16 cellular contexts compared by ENCODE assay signal in the genomic region with DNA sequence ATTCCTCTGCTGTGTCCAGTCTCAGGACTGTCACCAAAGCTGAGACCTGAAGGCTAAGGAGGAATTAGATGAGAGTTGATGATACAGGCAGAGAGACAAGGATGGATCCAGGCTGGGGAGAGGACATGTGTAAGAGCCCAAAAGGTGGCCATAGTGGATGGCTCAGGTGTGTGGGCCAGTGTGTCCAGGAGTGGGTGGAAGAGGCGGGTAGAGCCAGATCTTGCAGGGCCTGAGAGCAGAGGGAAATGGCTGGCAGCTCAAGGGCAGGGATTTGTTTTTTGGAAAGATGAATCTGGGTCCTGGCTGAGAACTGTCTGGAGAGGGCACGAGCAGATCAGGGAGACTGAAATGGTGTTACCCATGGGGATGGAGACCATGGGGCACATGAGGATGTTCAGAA. TPM values are rescaled to one million over a fixed set of nuclear protein-coding genes. Genes with fewer than 3 reads are reported as not detected.
DNase-seq lines count a peak whose midpoint lies in the region; ATAC-seq, FAIRE-seq and TF ChIP-seq lines count a peak whose summit lies in the region.
"Had no signal": no experiment of that assay in that cellular context is flagged by ENCODE, and none has a peak within 500 bp of the region (broad histone marks: within the 10 kb centered on the region; RNA-seq: fewer than 3 reads in every experiment).

No MANE protein-coding gene starts in this region.

- H3K27me3 ChIP-seq in GM12878 (replicated peaks in 1 of 2; ENCODE audit: control insufficient read depth in 2 of 2, insufficient read depth in 2 of 2, low read length in 1 of 2) (no peaks in the 10 kb centered on the region), testis (no peaks in the 10 kb centered on the region), GM23248 (replicated peaks; ENCODE audit: insufficient read depth) (no peaks in the 10 kb centered on the region)
- H3K27me3 ChIP-seq: Peyer's patch had no signal

- no peaks in the 10 kb centered on the region for H3K9me2 ChIP-seq in GM23248 (ENCODE audit: insufficient read depth)

- no peaks in the 10 kb centered on the region for H4K20me1 ChIP-seq in GM12878 (ENCODE audit: control insufficient read depth, insufficient read depth)
- H4K20me1 ChIP-seq in GM23248 (ENCODE audit: insufficient read depth): no peaks in the 10 kb centered on the region

- in situ Hi-C loops in GM12878 (cut with MboI): no loop called here
- in situ Hi-C loops in GM23248 (cut with MboI): no loop called here

- H3K27ac ChIP-seq in GM12878 (ENCODE audit: control insufficient read depth, insufficient read depth) (no peak overlapping the region), testis (no peak overlapping the region), GM23248 (no peak overlapping the region)
- H3K27ac ChIP-seq: Peyer's patch had no signal

- SMC1A ChIA-PET in GM12878 (lab: Charles Lee; ENCODE audit: uncharacterized antibody, unreplicated experiment): no interaction called here

- no peaks in the 10 kb centered on the region for H3K9me3 Mint-ChIP-seq in activated naive CD4-positive, alpha-beta T cell treated with anti-CD3 and anti-CD28 coated beads, Interleukin-2, amount 50 U/mL, for 72 hours
- H3K9me3 Mint-ChIP-seq in activated naive CD4-positive, alpha-beta T cell treated with anti-CD3 and anti-CD28 coated beads, Interleukin-2, amount 10 ng/mL, durations not matched to agents 7 days and 5 days: no peaks in the 10 kb centered on the region
- H3K9me3 Mint-ChIP-seq in nephron progenitor cell: no peaks in the 10 kb centered on the region
- H3K9me3 Mint-ChIP-seq: CD4-positive, alpha-beta memory T cell had no signal

- RAD21 ChIA-PET in GM12878 (lab: Charles Lee; ENCODE audit: unreplicated experiment): no interaction called here

- no TSS peak for BruUV-seq in GM12878 (replicated peaks; lab: Mats Ljungman, UMichigan)

- H3K9ac ChIP-seq in GM12878 (ENCODE audit: control insufficient read depth, insufficient read depth, low read length) (no peak overlapping the region), GM23248 (no peak overlapping the region)

- intact Hi-C loops in GM12878 (cut with micrococcal nuclease; ENCODE audit: unreplicated experiment): no loop called here
- intact Hi-C loops in testis (cut with DNase I; ENCODE audit: low total_unique reads): no loop called here

- DNase-seq in activated naive CD4-positive, alpha-beta T cell treated with anti-CD3 and anti-CD28 coated beads, Interleukin-2, amount 50 U/mL, for 72 hours (ENCODE audit: low spot score in 2 of 2): no peak
- DNase-seq in activated naive CD4-positive, alpha-beta T cell treated with anti-CD3 and anti-CD28 coated beads, Interleukin-2, amount 10 ng/mL, durations not matched to agents 7 days and 5 days: no peak
- no peak for DNase-seq in GM12878 (ENCODE audit: low read depth, low spot score)
- DNase-seq in nephron progenitor cell: no peak
- no peak for DNase-seq in testis
- no peak for DNase-seq in GM23248
- no peak for DNase-seq in HTR-8/SVneo (ENCODE audit: insufficient read length, low spot score)
- DNase-seq: CD4-positive, alpha-beta memory T cell; MV-4-11; NCI-H1436; NCI-H2029 treated with DMSO at 0.1 percent for 48 hours; NCI-H510A treated with DMSO at 0.1 percent for 48 hours; Peyer's patch; Right ventricle myocardium superior had no signal

- H2AFZ ChIP-seq in GM12878 (ENCODE audit: control insufficient read depth, low read depth, low read length) (peak overlapping the region; percentile 17), GM23248 (no peak overlapping the region)

- H3K4me1 ChIP-seq in GM12878 (ENCODE audit: control insufficient read depth, insufficient read depth, low read length): peaks cover 10% of the 10 kb centered on the region
- no peaks in the 10 kb centered on the region for H3K4me1 ChIP-seq in testis
- no peaks in the 10 kb centered on the region for H3K4me1 ChIP-seq in GM23248 (ENCODE audit: insufficient read depth)
- H3K4me1 ChIP-seq: Peyer's patch had no signal

- H3F3A ChIP-seq in GM23248 (ENCODE audit: insufficient read depth): peaks cover 6% of the 10 kb centered on the region; the same call in 1 of the 2 replicates

- no peak for ATAC-seq in activated naive CD4-positive, alpha-beta T cell treated with anti-CD3 and anti-CD28 coated beads, Interleukin-2, amount 50 U/mL, for 72 hours
- ATAC-seq in GM12878: no peak

- CTCF ChIA-PET in activated naive CD4-positive, alpha-beta T cell treated with anti-CD3 and anti-CD28 coated beads, Interleukin-2, amount 10 ng/mL, durations not matched to agents 7 days and 5 days (lab: Charles Lee): interaction anchor here (1.0 kb wide), 1 partner anchor 8 kb away, joined by 3 read pairs; no protein-coding TSS in a partner anchor
- CTCF ChIA-PET in GM12878 (lab: Yijun Ruan, JAX): interaction anchor here (1.2 to 1.4 kb wide), 3 partner anchors 62 to 494 kb away, joined by 3 read pairs; a partner anchor contains a TSS

- H3K4me3 ChIP-seq in GM12878: no peak overlapping the region
- H3K4me3 ChIP-seq in testis: no peak overlapping the region
- H3K4me3 ChIP-seq in GM23248: no peak overlapping the region
- H3K4me3 ChIP-seq: Peyer's patch had no signal

- no peak for TF ChIP-seq EP300 in GM12878 (IDR thresholded peaks at IDR 0.05; ENCODE audit: borderline replicate concordance in 1 of 2, control insufficient read depth in 1 of 2, low read depth in 2 of 2, low read length in 2 of 2)

- POLR2A ChIA-PET in GM12878 (lab: Charles Lee): no interaction called here

- no peaks in the 10 kb centered on the region for H3K36me3 Mint-ChIP-seq in activated naive CD4-positive, alpha-beta T cell treated with anti-CD3 and anti-CD28 coated beads, Interleukin-2, amount 50 U/mL, for 72 hours
- peaks cover under 1% of the 10 kb centered on the region for H3K36me3 Mint-ChIP-seq in activated naive CD4-positive, alpha-beta T cell treated with anti-CD3 and anti-CD28 coated beads, Interleukin-2, amount 10 ng/mL, durations not matched to agents 7 days and 5 days
- H3K36me3 Mint-ChIP-seq in nephron progenitor cell (ENCODE audit: low read depth): no peaks in the 10 kb centered on the region
- H3K36me3 Mint-ChIP-seq: CD4-positive, alpha-beta memory T cell had no signal

- FAIRE-seq in GM12878 (lab: Jason Lieb, UNC) (no peak), HTR-8/SVneo (lab: Jason Lieb, UNC) (no peak)
- FAIRE-seq: D721Med had no signal

- 26% methylated on average over 2 of the region's 2 CpGs for WGBS in GM12878 (ENCODE audit: insufficient coverage, insufficient replicate concordance, low lambda C conversion rate, missing lambda C conversion rate)
- 82 to 94% methylated on average over 2 of the region's 2 CpGs for WGBS in testis, 2 donors
- 84 to 88% methylated on average over 2 of the region's 2 CpGs for WGBS in GM23248 (ENCODE audit: low coverage in 1 of 2, low lambda C conversion rate in 2 of 2, missing lambda C conversion rate in 2 of 2), 2 experiments

- H3K79me2 ChIP-seq in GM12878 (ENCODE audit: control insufficient read depth, insufficient read depth, low read length) (no peaks in the 10 kb centered on the region), GM23248 (ENCODE audit: insufficient read depth) (no peaks in the 10 kb centered on the region)

- no peak overlapping the region for H3K4me3 Mint-ChIP-seq in activated naive CD4-positive, alpha-beta T cell treated with anti-CD3 and anti-CD28 coated beads, Interleukin-2, amount 10 ng/mL, durations not matched to agents 7 days and 5 days
- peak overlapping the region; percentile 0 for H3K4me3 Mint-ChIP-seq in nephron progenitor cell
- H3K4me3 Mint-ChIP-seq: B cell; CD4-positive, alpha-beta memory T cell had no signal

- no peak for TF ChIP-seq RAD21 in GM12878 (IDR thresholded peaks at IDR 0.05; ENCODE audit: insufficient read depth, low read depth, low read length)

- no peak for TF ChIP-seq CTCF in GM12878 (IDR thresholded peaks at IDR 0.05 in 2 of 3, conservative IDR thresholded peaks at IDR 0.05 in 1 of 3; ENCODE audit: control insufficient read depth in 2 of 3, extremely low read depth in 1 of 3, insufficient read depth in 1 of 3, low read depth in 3 of 3, low read length in 3 of 3)
- no peak for TF ChIP-seq CTCF in nephron progenitor cell (IDR thresholded peaks at IDR 0.05)
- TF ChIP-seq CTCF in testis (IDR thresholded peaks at IDR 0.05): no peak

- H3K9me3 ChIP-seq in GM12878 (replicated peaks; ENCODE audit: control insufficient read depth, insufficient read depth, low read length): no peaks in the 10 kb centered on the region
- H3K9me3 ChIP-seq in testis: no peaks in the 10 kb centered on the region
- no peaks in the 10 kb centered on the region for H3K9me3 ChIP-seq in GM23248 (ENCODE audit: low read depth)
- H3K9me3 ChIP-seq: Peyer's patch had no signal

- H3K4me1 Mint-ChIP-seq in activated naive CD4-positive, alpha-beta T cell treated with anti-CD3 and anti-CD28 coated beads, Interleukin-2, amount 10 ng/mL, durations not matched to agents 7 days and 5 days: no peaks in the 10 kb centered on the region
- H3K4me1 Mint-ChIP-seq in nephron progenitor cell: peaks cover 50% of the 10 kb centered on the region
- H3K4me1 Mint-ChIP-seq: B cell; CD4-positive, alpha-beta memory T cell had no signal

- peak overlapping the region; percentile 58 to 60 for H3K27ac Mint-ChIP-seq in activated naive CD4-positive, alpha-beta T cell treated with anti-CD3 and anti-CD28 coated beads, Interleukin-2, amount 50 U/mL, for 72 hours
- H3K27ac Mint-ChIP-seq in activated naive CD4-positive, alpha-beta T cell treated with anti-CD3 and anti-CD28 coated beads, Interleukin-2, amount 10 ng/mL, durations not matched to agents 7 days and 5 days: no peak overlapping the region
- no peak overlapping the region for H3K27ac Mint-ChIP-seq in nephron progenitor cell
- H3K27ac Mint-ChIP-seq: B cell had no signal

- TF ChIP-seq POLR2A in GM12878 (IDR thresholded peaks at IDR 0.05; ENCODE audit: low read depth, low read length) (no peak), testis (IDR thresholded peaks at IDR 0.05) (no peak)

- peaks cover 12% of the 10 kb centered on the region for H3K27me3 Mint-ChIP-seq in activated naive CD4-positive, alpha-beta T cell treated with anti-CD3 and anti-CD28 coated beads, Interleukin-2, amount 10 ng/mL, durations not matched to agents 7 days and 5 days
- H3K27me3 Mint-ChIP-seq in nephron progenitor cell (ENCODE audit: low read depth, poor library complexity): peaks cover 21% of the 10 kb centered on the region
- H3K27me3 Mint-ChIP-seq: CD4-positive, alpha-beta memory T cell had no signal

- H3K36me3 ChIP-seq in GM12878 (ENCODE audit: control insufficient read depth in 2 of 2, insufficient read depth in 2 of 2, low read length in 1 of 2) (no peaks in the 10 kb centered on the region), testis (ENCODE audit: low read depth, missing control alignments) (no peaks in the 10 kb centered on the region), GM23248 (ENCODE audit: low read depth) (no peaks in the 10 kb centered on the region)
- H3K36me3 ChIP-seq: Peyer's patch had no signal

- no peak overlapping the region for H3K4me2 ChIP-seq in GM12878 (ENCODE audit: control insufficient read depth, insufficient read depth)
- H3K4me2 ChIP-seq in GM23248 (ENCODE audit: unreplicated experiment): no peak overlapping the region

RNA-seq across cellular contexts. Expression of a gene that starts 38.1 kb away (rescaled TPM):
- total RNA-seq in activated naive CD4-positive, alpha-beta T cell treated with anti-CD3 and anti-CD28 coated beads, Interleukin-2, amount 50 U/mL, for 72 hours: 1 to 10 TPM; 1.2 to 2.1 TPM
- total RNA-seq in GM12878 (2013; cell fraction: nucleolus; rRNA removed): 0.69 and 0.88 TPM in 2 replicates
- 0.16 and 0.85 TPM in 2 replicates for total RNA-seq in GM12878 (2014; rRNA removed)
- 0.31 TPM in 1 of 2 replicates, not detected in the other for total RNA-seq in GM12878 (2014; rRNA removed; fragmentation: Illumina TruSeq; extraction: Trizol)
- 0.19 and 0.31 TPM in 2 replicates for total RNA-seq in GM12878 (2021)
- 2.5 TPM for polyA plus RNA-seq in GM12878 (2011; ENCODE audit: low read depth)
- 0.04 and 0.14 TPM in 2 replicates for polyA plus RNA-seq in GM12878 (2011; rRNA removed)
- polyA plus RNA-seq in GM12878 (2011; cell fraction: cytosol; rRNA removed): 0.18 and 0.22 TPM in 2 replicates
- polyA plus RNA-seq in GM12878 (2011; cell fraction: nucleus; rRNA removed): 0.25 and 0.44 TPM in 2 replicates
- polyA plus RNA-seq in GM12878 (2012): 0.34 and 0.55 TPM in 2 replicates
- 0.03 and 0.12 TPM in 2 replicates for polyA plus RNA-seq in GM12878 (2014; fragmentation: Illumina TruSeq; extraction: Trizol)
- under 1 TPM; 0.02 to 0.05 TPM for polyA plus RNA-seq in GM12878 (2014; fragmentation: Nextera tagmentation; extraction: Ambion mirVana)
- polyA plus RNA-seq in GM12878 (2014; rRNA removed): 0.15 and 0.52 TPM in 2 replicates
- under 1 TPM; 0.33 to 0.35 TPM for polyA plus RNA-seq in GM12878 (2016; fragmentation: Nextera tagmentation; extraction: Ambion mirVana)
- polyA minus RNA-seq in GM12878 (2011; rRNA and poly(A)+ RNA removed): 0.15 TPM in 1 of 2 replicates, not detected in the other
- polyA minus RNA-seq in GM12878 (2011; cell fraction: cytosol; rRNA and poly(A)+ RNA removed): not detected in 2 replicates
- polyA minus RNA-seq in GM12878 (2011; cell fraction: nucleus; rRNA and poly(A)+ RNA removed): 0.36 and 0.86 TPM in 2 replicates
- 10 to 100 TPM; 38.2 to 68.7 TPM for total RNA-seq in testis
- polyA plus RNA-seq in testis (ENCODE audit: insufficient read depth, low read depth, low replicate concordance): 56.9 TPM
- total RNA-seq in GM23248 (2014; rRNA removed; shearing (Covaris generic)): 1.5 and 4.4 TPM in 2 replicates
- polyA plus RNA-seq in GM23248 (2016; fragmentation: Nextera tagmentation; extraction: Ambion mirVana): 2.8 and 4.4 TPM in 2 replicates

Comparison
In these comparisons a context has a peak if more than half of its experiments do, and no peak if none do; other contexts are left out.
1. H3K27ac Mint-ChIP-seq: peak in activated naive CD4-positive, alpha-beta T cell treated with anti-CD3 and anti-CD28 coated beads, Interleukin-2, amount 50 U/mL, for 72 hours (2 of 2); none in activated naive CD4-positive, alpha-beta T cell treated with anti-CD3 and anti-CD28 coated beads, Interleukin-2, amount 10 ng/mL, durations not matched to agents 7 days and 5 days (single experiment) and nephron progenitor cell (single experiment).